14 cellular contexts compared by ENCODE assay signal in genomic region chr1:41280189-41281032, GRCh38.
"Had no signal": no experiment of that assay in that cellular context is flagged by ENCODE, and none has a peak within 500 bp of the region (broad histone marks: within the 10 kb centered on the region; RNA-seq: fewer than 3 reads in every experiment).

No MANE protein-coding gene starts in this region.

- H3K4me3 ChIP-seq: breast epithelium, esophagus squamous epithelium, heart right ventricle, ovary, stomach, thoracic aorta had no signal

- DNase-seq: activated CD4-positive, alpha-beta T cell treated with anti-CD3 and anti-CD28 coated beads for 1 hour; activated CD4-positive, alpha-beta T cell treated with anti-CD3 and anti-CD28 coated beads, Interleukin-2, amount 50 U/mL, for 48 hours; aorta; esophagus squamous epithelium; foreskin fibroblast; heart right ventricle; mesenchymal stem cell; nephron progenitor cell; ovary; stimulated activated CD4-positive, alpha-beta T cell treated with anti-CD3 and anti-CD28 coated beads, Interleukin-15, amount 100 ng/mL, for 24 hours; stimulated activated CD4-positive, alpha-beta T cell treated with anti-CD3 and anti-CD28 coated beads, Interleukin-4, amount 100 ng/mL, for 4 hours; stomach had no signal
